In genomic region chr6:46932941-46933340, GRCh38 we compare ENCODE assay signal across 20 cellular contexts. TPM values are rescaled to one million over a fixed set of nuclear protein-coding genes. Genes with fewer than 3 reads are reported as not detected.
DNase-seq lines count a peak whose midpoint lies in the region; ATAC-seq, FAIRE-seq and TF ChIP-seq lines count a peak whose summit lies in the region.
"Had no signal": no experiment of that assay in that cellular context is flagged by ENCODE, and none has a peak within 500 bp of the region (broad histone marks: within the 10 kb centered on the region; RNA-seq: fewer than 3 reads in every experiment).

No MANE protein-coding gene starts in this region.

- H3K27ac ChIP-seq in SJCRH30: peak overlapping the region; percentile 70
- H3K27ac ChIP-seq in prostate gland: no peak overlapping the region
- H3K27ac ChIP-seq: SK-N-MC had no signal

- 56% methylated on average over 8 of the region's 8 CpGs for WGBS in prostate gland

- no peaks in the 10 kb centered on the region for H3K27me3 ChIP-seq in SJCRH30
- no peaks in the 10 kb centered on the region for H3K27me3 ChIP-seq in prostate gland (replicated peaks; ENCODE audit: insufficient read depth)
- H3K27me3 ChIP-seq: adrenal gland had no signal

- H3K4me1 ChIP-seq in SJCRH30 (peaks cover 47% of the 10 kb centered on the region), prostate gland (replicated peaks) (no peaks in the 10 kb centered on the region)
- H3K4me1 ChIP-seq: adrenal gland had no signal

- TF ChIP-seq CTCF in prostate gland (IDR thresholded peaks at IDR 0.05): no peak

- no peaks in the 10 kb centered on the region for H3K36me3 ChIP-seq in SJCRH30
- H3K36me3 ChIP-seq in prostate gland: no peaks in the 10 kb centered on the region
- H3K36me3 ChIP-seq: adrenal gland had no signal

- intact Hi-C loops in prostate gland (cut with DNase I): no loop called here

- ATAC-seq in GM18858 (IDR thresholded peaks at IDR 0.05; ENCODE audit: unreplicated experiment): no peak

- no peak for FAIRE-seq in HTR-8/SVneo (lab: Jason Lieb, UNC)

- 0 out of 2 replicates have a peak, but pooled peaks cover 3% of the 10 kb centered on the region for H3K9me3 ChIP-seq in SJCRH30 (replicated peaks)
- no peaks in the 10 kb centered on the region for H3K9me3 ChIP-seq in prostate gland
- H3K9me3 ChIP-seq: adrenal gland had no signal

- DNase-seq in EH (ENCODE audit: low read depth) (peak; percentile 11), SJCRH30 (peak; percentile 17 to 34), glomerular visceral epithelial cell (ENCODE audit: extremely low spot score) (peak; percentile 63), renal cortical epithelial cell (ENCODE audit: low read depth) (peak; percentile 88), NCI-H2029 (lab: John Stamatoyannopoulos, UW) (no peak), HTR-8/SVneo (ENCODE audit: insufficient read length, low spot score) (no peak), prostate gland (ENCODE audit: low spot score) (no peak)
- DNase-seq: activated CD4-positive, alpha-beta T cell treated with anti-CD3 and anti-CD28 coated beads for 1 hour; activated effector memory CD4-positive, alpha-beta T cell treated with Interleukin-2 at 50 U/mL for 16 hours; adrenal gland; AML-193; cerebellar nuclear complex; endodermal cell; NCI-H1048; nephron progenitor cell; T1000 had no signal

- TF ChIP-seq POLR2A in prostate gland (IDR thresholded peaks at IDR 0.05): no peak

- peak overlapping the region; percentile 18 for H3K4me3 ChIP-seq in SJCRH30
- H3K4me3 ChIP-seq in prostate gland: no peak overlapping the region
- H3K4me3 ChIP-seq: adrenal gland, SK-N-MC had no signal

RNA-seq across cellular contexts. Expression of gene ADGRF5, which starts 11.2 kb away (rescaled TPM):
- total RNA-seq in SJCRH30 (2014; rRNA removed; shearing (Covaris generic)): 0.30 and 0.35 TPM in 2 replicates
- total RNA-seq in renal cortical epithelial cell (0.17 and 0.70 TPM in 2 replicates), prostate gland (10 to 100 TPM in 1 of 2 donors, 1 to 10 TPM in 1; 4.7 to 16.1 TPM)
- total RNA-seq: endodermal cell, H4, OCI-LY7 had no signal

Comparison
In these comparisons a context has a peak if more than half of its experiments do, and no peak if none do; other contexts are left out.
1. DNase-seq: peak in EH (single experiment), SJCRH30 (2 of 2), glomerular visceral epithelial cell (single experiment) and renal cortical epithelial cell (single experiment); none in NCI-H2029 (single experiment), HTR-8/SVneo (single experiment) and prostate gland (single experiment).